Comparison of ENCODE assay signal across 1 cellular context in genomic region chr11:61921446-61921845, GRCh38.
TF ChIP-seq lines count a peak whose summit lies in the region.

No MANE protein-coding gene starts in this region.

TF ChIP-seq in HepG2, 621 proteins besides CTCF, POLR2A, EP300 and RAD21:
- TF ChIP-seq E2F2 (CRISPR knock-in tag; IDR thresholded peaks at IDR 0.05; ENCODE audit: borderline replicate concordance) (no peak), ZNF768 (CRISPR knock-in tag; IDR thresholded peaks at IDR 0.05) (peak; percentile 76)
